In genomic region chr3:39196671-39197446, GRCh38 we compare ENCODE assay signal across 18 cellular contexts. TPM values are rescaled to one million over a fixed set of nuclear protein-coding genes. Genes with fewer than 3 reads are reported as not detected.
A peak's percentile ranks its signal among the peaks of the same experiment; 100 is the strongest.
DNase-seq lines count a peak whose midpoint lies in the region; ATAC-seq and TF ChIP-seq lines count a peak whose summit lies in the region.
"Had no signal": no experiment of that assay in that cellular context is flagged by ENCODE, and none has a peak within 500 bp of the region (broad histone marks: within the 10 kb centered on the region; RNA-seq: fewer than 3 reads in every experiment).

No MANE protein-coding gene starts in this region.

- peaks cover 5% of the 10 kb centered on the region for H3K27me3 Mint-ChIP-seq in neural progenitor cell (ENCODE audit: insufficient read depth, low read depth)

- H3K4me2 ChIP-seq in neural progenitor cell, result no peak overlapping the region

- no peak overlapping the region for H3K27ac Mint-ChIP-seq in neural progenitor cell
- H3K27ac Mint-ChIP-seq: activated T-cell treated with anti-CD3 and anti-CD28 coated beads, Interleukin-2, amount 50 U/mL, for 72 hours had no signal

- H3K36me3 ChIP-seq in neural progenitor cell (no peaks in the 10 kb centered on the region), esophagus squamous epithelium (no peaks in the 10 kb centered on the region)
- H3K36me3 ChIP-seq: colonic mucosa had no signal

- peak; percentile 13 to 61 for DNase-seq in NCI-H2081 (lab: John Stamatoyannopoulos, UW)
- no peak for DNase-seq in NCI-H2081 treated with DMSO at 0.1 percent for 48 hours (lab: John Stamatoyannopoulos, UW)
- peak; percentile 90 for DNase-seq in NCI-H2029 treated with DMSO at 0.1 percent for 48 hours (lab: John Stamatoyannopoulos, UW)
- DNase-seq in cerebellar nuclear complex (lab: John Stamatoyannopoulos, UW), result peak; percentile 25 to 74
- DNase-seq in neural progenitor cell (ENCODE audit: low spot score), result no peak
- DNase-seq in RWPE1 (ENCODE audit: low spot score), result no peak
- no peak for DNase-seq in esophagus squamous epithelium (lab: John Stamatoyannopoulos, UW)
- DNase-seq: 8988T; activated CD4-positive, alpha-beta T cell treated with anti-CD3 and anti-CD28 coated beads, Interleukin-2, amount 50 U/mL, for 4 hours; activated T-cell treated with anti-CD3 and anti-CD28 coated beads, Interleukin-2, amount 50 U/mL, for 72 hours; colonic mucosa; hippocampal formation; stimulated activated naive CD4-positive, alpha-beta T cell; T1000 had no signal

- no peak for ATAC-seq in HG03520 (IDR thresholded peaks at IDR 0.05; ENCODE audit: unreplicated experiment)
- ATAC-seq: activated T-cell treated with anti-CD3 and anti-CD28 coated beads, Interleukin-2, amount 50 U/mL, for 72 hours; sciatic nerve had no signal

- H3K27ac ChIP-seq in neural progenitor cell (no peak overlapping the region), RWPE1 (no peak overlapping the region), esophagus squamous epithelium (no peak overlapping the region)
- H3K27ac ChIP-seq: colonic mucosa had no signal

- H3F3A ChIP-seq in neural progenitor cell (ENCODE audit: low read depth), result no peaks in the 10 kb centered on the region

- TF ChIP-seq POLR2A in esophagus squamous epithelium (IDR thresholded peaks at IDR 0.05), result no peak

- no peaks in the 10 kb centered on the region for H3K79me2 ChIP-seq in neural progenitor cell (ENCODE audit: low read depth)

- TF ChIP-seq CTCF in neural progenitor cell (IDR thresholded peaks at IDR 0.05) (no peak), RWPE1 (conservative IDR thresholded peaks at IDR 0.05; ENCODE audit: low read depth) (no peak), esophagus squamous epithelium (IDR thresholded peaks at IDR 0.05) (no peak)

- WGBS in esophagus squamous epithelium, 2 donors, result 33 to 44% methylated on average over 5 to 6 of the region's 7 CpGs

- no peaks in the 10 kb centered on the region for H3K4me1 ChIP-seq in neural progenitor cell
- H3K4me1 ChIP-seq in esophagus squamous epithelium, result no peaks in the 10 kb centered on the region
- H3K4me1 ChIP-seq: colonic mucosa had no signal

- H4K20me1 ChIP-seq in neural progenitor cell (ENCODE audit: low read depth), result no peaks in the 10 kb centered on the region

- H3K27me3 ChIP-seq in neural progenitor cell (no peaks in the 10 kb centered on the region), esophagus squamous epithelium (peaks cover 0 to 7% (median 0%) of the 10 kb centered on the region in 4 donors)
- H3K27me3 ChIP-seq: colonic mucosa had no signal

- H3K36me3 Mint-ChIP-seq in neural progenitor cell, result no peaks in the 10 kb centered on the region

- no peak overlapping the region for H3K4me3 ChIP-seq in neural progenitor cell
- H3K4me3 ChIP-seq in esophagus squamous epithelium, result no peak overlapping the region
- H3K4me3 ChIP-seq: colonic mucosa had no signal

- H3K9me3 Mint-ChIP-seq in neural progenitor cell, result no peaks in the 10 kb centered on the region
- H3K9me3 Mint-ChIP-seq: activated T-cell treated with anti-CD3 and anti-CD28 coated beads, Interleukin-2, amount 50 U/mL, for 72 hours had no signal

- peak overlapping the region; percentile 14 for H2AFZ ChIP-seq in neural progenitor cell (replicated peaks)

- no peaks in the 10 kb centered on the region for H3K4me1 Mint-ChIP-seq in neural progenitor cell

- POLR2A ChIA-PET in RWPE1 (lab: Yijun Ruan, JAX; ENCODE audit: low non-redundant PET), result no interaction called here

- intact Hi-C loops in esophagus squamous epithelium (cut with DNase I), result no loop called here

- no peaks in the 10 kb centered on the region for H3K9me3 ChIP-seq in neural progenitor cell (ENCODE audit: low read depth)
- no peaks in the 10 kb centered on the region for H3K9me3 ChIP-seq in esophagus squamous epithelium
- H3K9me3 ChIP-seq: colonic mucosa had no signal

- H3K9ac ChIP-seq in neural progenitor cell, result no peak overlapping the region

- CTCF ChIA-PET in RWPE1 (lab: Yijun Ruan, JAX), result interaction anchor here (0.8 to 2.3 kb wide), 2 partner anchors 92 to 181 kb away, joined by 5 to 10 read pairs; no protein-coding TSS in a partner anchor

- H3K4me3 Mint-ChIP-seq in neural progenitor cell, result no peak overlapping the region
- H3K4me3 Mint-ChIP-seq: activated T-cell treated with anti-CD3 and anti-CD28 coated beads, Interleukin-2, amount 50 U/mL, for 72 hours had no signal

RNA-seq across cellular contexts. Expression of gene XIRP1, which starts 4.5 kb away (rescaled TPM):
- total RNA-seq in neural progenitor cell (ENCODE audit: low replicate concordance) (not detected in 2 replicates), esophagus squamous epithelium (under 1 TPM in 2 of 4 donors, not detected in 2; 0.18 to 0.19 TPM)
- total RNA-seq: colonic mucosa, HT-29, lower leg skin had no signal

RNA-seq across cellular contexts. Expression of gene CSRNP1, which starts 43.5 kb away (rescaled TPM):
- total RNA-seq in neural progenitor cell (ENCODE audit: low replicate concordance) (1.9 and 6.5 TPM in 2 replicates), esophagus squamous epithelium (10 to 100 TPM; 11.9 to 35.6 (median 19.7) TPM)

Comparison
In these comparisons a context has a peak if more than half of its experiments do, and no peak if none do; other contexts are left out.
1. DNase-seq: peak in NCI-H2081 (2 of 2), NCI-H2029 treated with DMSO at 0.1 percent for 48 hours (single experiment) and cerebellar nuclear complex (2 of 2); none in NCI-H2081 treated with DMSO at 0.1 percent for 48 hours (single experiment), neural progenitor cell (single experiment), RWPE1 (single experiment) and esophagus squamous epithelium (single experiment).